15 cellular contexts compared by ENCODE assay signal in genomic region chr17:68792873-68793272, GRCh38.
DNase-seq lines count a peak whose midpoint lies in the region; ATAC-seq and TF ChIP-seq lines count a peak whose summit lies in the region.
"Had no signal": no experiment of that assay in that cellular context is flagged by ENCODE, and none has a peak within 500 bp of the region (broad histone marks: within the 10 kb centered on the region; RNA-seq: fewer than 3 reads in every experiment).

No MANE protein-coding gene starts in this region.

- TF ChIP-seq POLR2A in gastroesophageal sphincter (IDR thresholded peaks at IDR 0.05) (no peak), vagina (IDR thresholded peaks at IDR 0.05) (no peak)

- no peaks in the 10 kb centered on the region for H3K4me1 ChIP-seq in right cardiac atrium (ENCODE audit: control insufficient read depth, insufficient read depth, low read length)
- peaks cover 0 to 38% (median 16%) of the 10 kb centered on the region in 3 donors for H3K4me1 ChIP-seq in gastroesophageal sphincter
- peaks cover 43% of the 10 kb centered on the region for H3K4me1 ChIP-seq in osteoblast (ENCODE audit: insufficient read depth, low read length)
- peaks cover 38% of the 10 kb centered on the region for H3K4me1 ChIP-seq in vagina

- peaks cover 14% of the 10 kb centered on the region for H3K9me3 Mint-ChIP-seq in osteocyte (ENCODE audit: unreplicated experiment)
- H3K9me3 Mint-ChIP-seq: activated T-cell treated with anti-CD3 and anti-CD28 coated beads, Interleukin-2, amount 50 U/mL, for 72 hours had no signal

- no peaks in the 10 kb centered on the region for H4K20me1 ChIP-seq in osteoblast (ENCODE audit: insufficient read depth, low read length)

- TF ChIP-seq CTCF in gastroesophageal sphincter (IDR thresholded peaks at IDR 0.05) (no peak), osteoblast (IDR thresholded peaks at IDR 0.05; ENCODE audit: extremely low read depth, low read depth, low read length) (no peak), vagina (IDR thresholded peaks at IDR 0.05) (no peak), foreskin fibroblast (IDR thresholded peaks at IDR 0.05; ENCODE audit: low read depth, low read length) (no peak), osteocyte (IDR thresholded peaks at IDR 0.05) (no peak)

- no peaks in the 10 kb centered on the region for H3K9me3 ChIP-seq in right cardiac atrium (ENCODE audit: control insufficient read depth, low read length)
- peaks cover 0 to 8% (median 0%) of the 10 kb centered on the region in 3 donors for H3K9me3 ChIP-seq in gastroesophageal sphincter
- H3K9me3 ChIP-seq in osteoblast (ENCODE audit: low read depth, low read length) = no peaks in the 10 kb centered on the region
- no peaks in the 10 kb centered on the region for H3K9me3 ChIP-seq in vagina
- H3K9me3 ChIP-seq: mucosa of descending colon, ovary had no signal

- TF ChIP-seq EP300 in gastroesophageal sphincter (IDR thresholded peaks at IDR 0.05) = no peak

- intact Hi-C loops in right cardiac atrium (cut with DNase I) (no loop called here), left cardiac atrium (cut with DNase I) (no loop called here), vagina (cut with DNase I) (no loop called here)

- H3K36me3 Mint-ChIP-seq in osteocyte (ENCODE audit: unreplicated experiment) = no peaks in the 10 kb centered on the region
- H3K36me3 Mint-ChIP-seq: stimulated activated memory B cell treated with anti-CD40 and anti-IgM and Interleukin-4, amounts not matched to agents 10 μg/mL and 1 μg/mL and 100 μg/mL, for 72 hours had no signal

- no peak for ATAC-seq in right cardiac atrium
- ATAC-seq in left cardiac atrium = no peak
- no peak for ATAC-seq in gastroesophageal sphincter
- no peak for ATAC-seq in HG03520 (IDR thresholded peaks at IDR 0.05; ENCODE audit: unreplicated experiment)
- ATAC-seq: activated T-cell treated with anti-CD3 and anti-CD28 coated beads, Interleukin-2, amount 50 U/mL, for 72 hours; stimulated activated memory B cell treated with anti-CD40 and anti-IgM and Interleukin-4, amounts not matched to agents 10 μg/mL and 1 μg/mL and 100 μg/mL, for 72 hours had no signal

- peaks cover 2% of the 10 kb centered on the region for H3K27me3 Mint-ChIP-seq in osteocyte (ENCODE audit: unreplicated experiment)
- H3K27me3 Mint-ChIP-seq: stimulated activated memory B cell treated with anti-CD40 and anti-IgM and Interleukin-4, amounts not matched to agents 10 μg/mL and 1 μg/mL and 100 μg/mL, for 72 hours had no signal

- no peaks in the 10 kb centered on the region for H3K36me3 ChIP-seq in gastroesophageal sphincter
- no peaks in the 10 kb centered on the region for H3K36me3 ChIP-seq in osteoblast (ENCODE audit: insufficient read depth, low read length)
- H3K36me3 ChIP-seq in vagina = no peaks in the 10 kb centered on the region
- H3K36me3 ChIP-seq: ovary had no signal

- WGBS in right cardiac atrium = 24% methylated on average over 2 of the region's 2 CpGs
- 30 to 59% methylated on average over 1 to 2 of the region's 2 CpGs for WGBS in gastroesophageal sphincter (ENCODE audit: low coverage in 1 of 2), 2 donors

- no peak overlapping the region for H3K4me2 ChIP-seq in osteoblast (ENCODE audit: insufficient read depth, low read length)

- peak overlapping the region; percentile 57 for H2AFZ ChIP-seq in osteoblast (ENCODE audit: low read length)

- no peak overlapping the region for H3K27ac Mint-ChIP-seq in osteocyte (ENCODE audit: unreplicated experiment)
- H3K27ac Mint-ChIP-seq: activated T-cell treated with anti-CD3 and anti-CD28 coated beads, Interleukin-2, amount 50 U/mL, for 72 hours; stimulated activated memory B cell treated with anti-CD40 and anti-IgM and Interleukin-4, amounts not matched to agents 10 μg/mL and 1 μg/mL and 100 μg/mL, for 72 hours had no signal

- DNase-seq in right cardiac atrium (no peak), left cardiac atrium (no peak), osteoblast (ENCODE audit: insufficient read length, low spot score, missing footprints) (no peak), vagina (ENCODE audit: extremely low spot score in 2 of 2) (no peak), foreskin fibroblast (no peak), osteocyte (ENCODE audit: extremely low spot score, unreplicated experiment) (no peak)
- DNase-seq: activated CD4-positive, alpha-beta T cell treated with anti-CD3 and anti-CD28 coated beads, Interleukin-2, amount 50 U/mL, for 48 hours; activated T-cell treated with anti-CD3 and anti-CD28 coated beads, Interleukin-2, amount 50 U/mL, for 72 hours; central memory CD4-positive, alpha-beta T cell; mucosa of descending colon; NCI-H524 treated with DMSO at 0.1 percent for 48 hours; ovary had no signal

- no peaks in the 10 kb centered on the region for H3K27me3 ChIP-seq in right cardiac atrium (ENCODE audit: control insufficient read depth, insufficient read depth)
- H3K27me3 ChIP-seq in gastroesophageal sphincter = no peaks in the 10 kb centered on the region
- no peaks in the 10 kb centered on the region for H3K27me3 ChIP-seq in osteoblast (ENCODE audit: insufficient read depth, low read length)
- no peaks in the 10 kb centered on the region for H3K27me3 ChIP-seq in vagina
- H3K27me3 ChIP-seq: ovary had no signal

- no peak overlapping the region for H3K4me3 Mint-ChIP-seq in osteocyte (ENCODE audit: unreplicated experiment)
- H3K4me3 Mint-ChIP-seq: activated T-cell treated with anti-CD3 and anti-CD28 coated beads, Interleukin-2, amount 50 U/mL, for 72 hours; stimulated activated memory B cell treated with anti-CD40 and anti-IgM and Interleukin-4, amounts not matched to agents 10 μg/mL and 1 μg/mL and 100 μg/mL, for 72 hours had no signal

- H3K4me1 Mint-ChIP-seq in osteocyte (ENCODE audit: unreplicated experiment) = peaks cover 14% of the 10 kb centered on the region

- H3K79me2 ChIP-seq in osteoblast (ENCODE audit: insufficient read depth, low read length) = no peaks in the 10 kb centered on the region

- H3K4me3 ChIP-seq in right cardiac atrium (ENCODE audit: low read length) (no peak overlapping the region), gastroesophageal sphincter (no peak overlapping the region), osteoblast (ENCODE audit: insufficient read depth, low read length) (no peak overlapping the region), vagina (no peak overlapping the region), foreskin fibroblast (ENCODE audit: low read depth in 1 of 2, low read length in 2 of 2) (no peak overlapping the region)
- H3K4me3 ChIP-seq: mucosa of descending colon, ovary had no signal

- H3K27ac ChIP-seq in right cardiac atrium (ENCODE audit: low read length) (peak overlapping the region; percentile 7), gastroesophageal sphincter (peak overlapping the region; percentile 38 to 73 (median 50)), osteoblast (ENCODE audit: low read depth, low read length) (peak overlapping the region; percentile 34), vagina (peak overlapping the region; percentile 78)

Comparison
In these comparisons a context has a peak if more than half of its experiments do, and no peak if none do; other contexts are left out.
1. H3K27ac ChIP-seq: peak in every context shown above with its lines; median percentile 78 in vagina; 50 in gastroesophageal sphincter; 34 in osteoblast; 7 in right cardiac atrium.